In the genomic region with DNA sequence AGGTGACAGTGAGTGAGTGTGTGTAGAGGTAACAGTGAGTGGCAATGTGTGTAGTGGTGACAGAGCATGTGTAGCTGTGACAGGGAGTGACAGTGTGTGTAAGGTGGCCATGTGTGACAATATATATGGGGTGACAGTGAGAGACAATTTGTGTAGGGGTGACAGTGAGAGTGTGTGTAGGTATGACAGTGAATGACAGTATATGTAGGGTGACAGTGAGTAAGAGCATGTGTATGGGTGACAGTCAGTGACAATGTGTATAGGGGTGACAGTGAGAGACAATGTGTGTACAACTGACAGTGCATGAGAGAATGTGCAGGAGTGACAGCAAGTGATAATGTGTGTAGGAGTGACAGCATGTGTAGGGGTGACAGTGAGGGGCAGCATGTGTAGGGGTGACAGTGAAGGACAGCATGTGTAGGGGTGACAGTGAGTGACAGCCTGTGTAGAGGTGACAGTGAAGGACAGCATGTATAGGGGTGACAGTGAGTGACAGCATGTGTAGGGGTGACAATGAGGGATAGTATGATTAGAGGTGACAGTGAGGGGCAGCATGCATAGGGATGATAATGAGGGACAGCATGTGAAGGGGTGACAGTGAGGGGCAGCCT, we compare ENCODE assay signal across 22 cellular contexts. TPM values are rescaled to one million over a fixed set of nuclear protein-coding genes. Genes with fewer than 3 reads are reported as not detected.
"Had no signal": no experiment of that assay in that cellular context is flagged by ENCODE, and none has a peak within 500 bp of the region (broad histone marks: within the 10 kb centered on the region; RNA-seq: fewer than 3 reads in every experiment).

No MANE protein-coding gene starts in this region.

- H3K9me3 ChIP-seq: colonic mucosa, esophagus squamous epithelium, gastroesophageal sphincter, left ventricle myocardium inferior, lower lobe of right lung, tibial artery had no signal

- H3K4me2 ChIP-seq: hepatocyte had no signal

- H3K27me3 ChIP-seq: colonic mucosa, hepatocyte had no signal

- ATAC-seq: gastroesophageal sphincter, left cardiac atrium, lower lobe of right lung had no signal

- DNase-seq: colonic mucosa; dermis blood vessel endothelial cell; esophagus squamous epithelium; foreskin fibroblast; glutamatergic neuron; kidney; left cardiac atrium; left ventricle myocardium inferior; lower lobe of right lung; naive B cell; nephron progenitor cell; posterior cingulate gyrus; small intestine; stimulated activated CD4-positive, alpha-beta T cell treated with anti-CD3 and anti-CD28 coated beads, Interleukin-2, amount 100 ng/mL, for 48 hours; stimulated activated naive CD4-positive, alpha-beta T cell treated with Interleukin-2 at 50 U/mL for 16 hours; tibial artery had no signal

- FAIRE-seq: kidney, small intestine had no signal

- H3K27ac ChIP-seq: colonic mucosa, esophagus squamous epithelium, gastroesophageal sphincter, hepatocyte, left ventricle myocardium inferior, lower lobe of right lung, tibial artery had no signal

- H3K4me3 ChIP-seq: colonic mucosa, esophagus squamous epithelium, gastroesophageal sphincter, hepatocyte, left ventricle myocardium inferior, lower lobe of right lung, tibial artery had no signal

- H3K79me2 ChIP-seq: hepatocyte had no signal

- H2AFZ ChIP-seq: hepatocyte had no signal

- H3K36me3 ChIP-seq: colonic mucosa, esophagus squamous epithelium, gastroesophageal sphincter, left ventricle myocardium inferior, lower lobe of right lung, tibial artery had no signal

- H3K4me1 ChIP-seq: colonic mucosa, esophagus squamous epithelium, gastroesophageal sphincter, left ventricle myocardium inferior, lower lobe of right lung, tibial artery had no signal

RNA-seq across cellular contexts. Expression of gene GAPT, which starts 10.1 kb away (rescaled TPM):
- total RNA-seq: cerebellum, dermis blood vessel endothelial cell, epithelial cell of proximal tubule, hepatocyte, osteocyte, pulmonary artery endothelial cell had no signal
- polyA plus RNA-seq: hepatocyte had no signal
